ENCODE assay signal across 20 cellular contexts in genomic region chr4:98672583-98673281, GRCh38. TPM values are rescaled to one million over a fixed set of nuclear protein-coding genes. Genes with fewer than 3 reads are reported as not detected.
DNase-seq lines count a peak whose midpoint lies in the region; ATAC-seq, FAIRE-seq and TF ChIP-seq lines count a peak whose summit lies in the region.
"Had no signal": no experiment of that assay in that cellular context is flagged by ENCODE, and none has a peak within 500 bp of the region (broad histone marks: within the 10 kb centered on the region; RNA-seq: fewer than 3 reads in every experiment).

No MANE protein-coding gene starts in this region.

- H3K36me3 ChIP-seq in H7 (replicated peaks; ENCODE audit: control insufficient read depth, insufficient read depth, low read length) (no peaks in the 10 kb centered on the region), SK-N-SH (replicated peaks in 1 of 2; ENCODE audit: control insufficient read depth in 1 of 2, insufficient read depth in 2 of 2, low read length in 1 of 2) (no peaks in the 10 kb centered on the region), mesendoderm (ENCODE audit: control insufficient read depth, insufficient read depth, low read length) (no peaks in the 10 kb centered on the region), WERI-Rb-1 (no peaks in the 10 kb centered on the region)
- H3K36me3 ChIP-seq: left ventricle myocardium inferior, upper lobe of left lung had no signal

- TF ChIP-seq RAD21 in SK-N-SH (IDR thresholded peaks at IDR 0.05; ENCODE audit: low read length), result peak; percentile 58

- no peak overlapping the region; the same call in 1 of the 2 replicates for H2AFZ ChIP-seq in SK-N-SH (ENCODE audit: low read depth)

- H3K79me2 ChIP-seq in SK-N-SH (ENCODE audit: insufficient read depth), result no peaks in the 10 kb centered on the region
- H3K79me2 ChIP-seq in mesendoderm (ENCODE audit: control insufficient read depth, insufficient read depth, low read length), result no peaks in the 10 kb centered on the region

- peaks cover 0 to 16% of the 10 kb centered on the region in 2 experiments; a peak in 2 of 4 replicates for H3K4me1 ChIP-seq in SK-N-SH (ENCODE audit: control insufficient read depth in 1 of 2, insufficient read depth in 2 of 2, low read depth in 1 of 2, low read length in 1 of 2)
- H3K4me1 ChIP-seq in mesendoderm (ENCODE audit: control insufficient read depth, low read depth, low read length), result peaks cover 7% of the 10 kb centered on the region
- H3K4me1 ChIP-seq: left ventricle myocardium inferior, upper lobe of left lung had no signal

- no peak overlapping the region for H3K4ac ChIP-seq in mesendoderm (ENCODE audit: low read depth, low read length)

- no peak overlapping the region for H3K18ac ChIP-seq in mesendoderm (ENCODE audit: low read length)

- peak; percentile 26 for TF ChIP-seq CTCF in SK-N-SH (IDR thresholded peaks at IDR 0.05)
- no peak for TF ChIP-seq CTCF in WERI-Rb-1 (IDR thresholded peaks at IDR 0.05; ENCODE audit: low read depth, low read length)

- no peak overlapping the region for H3K4me3 Mint-ChIP-seq in activated T-helper 17 cell treated with anti-CD3 and anti-CD28 coated beads, Interleukin-2, amount 50 U/mL, for 72 hours
- H3K4me3 Mint-ChIP-seq: activated CD4-positive, alpha-beta T cell treated with anti-CD3 and anti-CD28 coated beads, Interleukin-2, amount 10 ng/mL, durations not matched to agents 7 days and 5 days had no signal

- peak in 1 of 2 experiments; percentile 83; a peak in 2 of 4 replicates for TF ChIP-seq EP300 in SK-N-SH (IDR thresholded peaks at IDR 0.05; ENCODE audit: borderline replicate concordance in 1 of 2, low read depth in 1 of 2, low read length in 1 of 2)

- no peaks in the 10 kb centered on the region for H3K4me1 Mint-ChIP-seq in activated T-helper 17 cell treated with anti-CD3 and anti-CD28 coated beads, Interleukin-2, amount 50 U/mL, for 72 hours

- no peaks in the 10 kb centered on the region for H3K79me1 ChIP-seq in mesendoderm (ENCODE audit: low read length)

- H3K4me2 ChIP-seq in SK-N-SH (peak overlapping the region; percentile 39; the same call in 1 of the 2 replicates), mesendoderm (ENCODE audit: low read length) (no peak overlapping the region)

- H2BK5ac ChIP-seq in mesendoderm (ENCODE audit: low read length), result peak overlapping the region; percentile 26

- H3F3A ChIP-seq in SK-N-SH (replicated peaks; ENCODE audit: insufficient read depth), result no peaks in the 10 kb centered on the region

- no peak overlapping the region for H4K8ac ChIP-seq in mesendoderm (ENCODE audit: low read depth, low read length)

- no peaks in the 10 kb centered on the region for H3K9me2 ChIP-seq in SK-N-SH

- no peak overlapping the region for H2BK120ac ChIP-seq in mesendoderm (ENCODE audit: low read depth, low read length)

- WGBS in SK-N-SH (ENCODE audit: low lambda C conversion rate), result 21% methylated on average over 5 of the region's 5 CpGs
- WGBS in mesendoderm (ENCODE audit: extremely low coverage, insufficient coverage, low lambda C conversion rate), result no CpG with 5 or more reads among the region's 5 CpGs

- CTCF ChIA-PET in SK-N-SH (lab: Yijun Ruan, JAX), result interaction anchor here (0.7 to 4.8 kb wide), 5 partner anchors 11 to 1761 kb away, joined by 3 to 22 read pairs (median 6); partner anchors contain the start of gene TSPAN5

- H3K36me3 Mint-ChIP-seq in activated T-helper 17 cell treated with anti-CD3 and anti-CD28 coated beads, Interleukin-2, amount 50 U/mL, for 72 hours (ENCODE audit: low read depth), result no peaks in the 10 kb centered on the region

- ATAC-seq in GM18498 (IDR thresholded peaks at IDR 0.05; ENCODE audit: unreplicated experiment), result peak; percentile 37
- no peak for ATAC-seq in activated T-helper 17 cell treated with anti-CD3 and anti-CD28 coated beads, Interleukin-2, amount 50 U/mL, for 72 hours (replicated peaks)

- no peak overlapping the region for H3K56ac ChIP-seq in mesendoderm (ENCODE audit: low read length)

- H3K9ac ChIP-seq in SK-N-SH (no peak overlapping the region), mesendoderm (ENCODE audit: low read length) (no peak overlapping the region)

- H3K9me3 Mint-ChIP-seq in activated T-helper 17 cell treated with anti-CD3 and anti-CD28 coated beads, Interleukin-2, amount 50 U/mL, for 72 hours, result no peaks in the 10 kb centered on the region

- H4K20me1 ChIP-seq in SK-N-SH (ENCODE audit: insufficient read depth), result no peaks in the 10 kb centered on the region

- no peak overlapping the region for H2BK15ac ChIP-seq in mesendoderm (replicated peaks; ENCODE audit: low read depth)

- H3K4me3 ChIP-seq in H7 (ENCODE audit: insufficient read depth, low read depth, low read length), result no peak overlapping the region
- no peak overlapping the region; a peak in 1 of 4 replicates for H3K4me3 ChIP-seq in SK-N-SH (ENCODE audit: low read depth in 2 of 2, low read length in 1 of 2)
- H3K4me3 ChIP-seq in mesendoderm (ENCODE audit: low read length), result no peak overlapping the region
- H3K4me3 ChIP-seq in WERI-Rb-1 (ENCODE audit: low read depth, low read length), result no peak overlapping the region
- H3K4me3 ChIP-seq: left ventricle myocardium inferior, upper lobe of left lung had no signal

- H3K9me3 ChIP-seq in SK-N-SH (no peaks in the 10 kb centered on the region), WERI-Rb-1 (ENCODE audit: severe bottlenecking) (no peaks in the 10 kb centered on the region)
- H3K9me3 ChIP-seq: left ventricle myocardium inferior, upper lobe of left lung had no signal

- H3K27me3 Mint-ChIP-seq in activated T-helper 17 cell treated with anti-CD3 and anti-CD28 coated beads, Interleukin-2, amount 50 U/mL, for 72 hours, result no peaks in the 10 kb centered on the region

- DNase-seq in H7 (peak; percentile 8), SK-N-SH (peak; percentile 74), mesendoderm (peak; percentile 72), superior temporal gyrus (ENCODE audit: extremely low spot score) (no peak), RCC 7860 (ENCODE audit: low spot score) (no peak), WERI-Rb-1 (no peak)
- DNase-seq: activated CD4-positive, alpha-beta T cell treated with anti-CD3 and anti-CD28 coated beads, Interleukin-2, amount 10 ng/mL, durations not matched to agents 7 days and 5 days; amygdala; DND-41; foreskin fibroblast; left ventricle myocardium inferior; NCI-H1048; posterior cingulate gyrus; SHP77; small intestine; T-helper 9 cell; upper lobe of left lung had no signal

- no peak overlapping the region for H3K23ac ChIP-seq in mesendoderm (ENCODE audit: low read length)

- FAIRE-seq in RCC 7860 (lab: Jason Lieb, UNC), result no peak
- FAIRE-seq: small intestine had no signal

- H3K27me3 ChIP-seq in H7 (ENCODE audit: control insufficient read depth, insufficient read depth, low read length) (no peaks in the 10 kb centered on the region), SK-N-SH (ENCODE audit: insufficient read depth) (no peaks in the 10 kb centered on the region), mesendoderm (ENCODE audit: insufficient read depth, low read length, poor library complexity) (no peaks in the 10 kb centered on the region), WERI-Rb-1 (ENCODE audit: insufficient read depth, low read depth, severe bottlenecking) (no peaks in the 10 kb centered on the region)
- H3K27me3 ChIP-seq: upper lobe of left lung had no signal

- no peak overlapping the region for H4K5ac ChIP-seq in mesendoderm (ENCODE audit: low read length)

- H2AK5ac ChIP-seq in mesendoderm (ENCODE audit: low read length), result no peak overlapping the region

- H3K27ac ChIP-seq in SK-N-SH (ENCODE audit: low read depth in 2 of 2, low read length in 1 of 2) (peak overlapping the region in 1 of 2 experiments; percentile 1; a peak in 1 of 4 replicates), mesendoderm (ENCODE audit: low read depth, low read length) (peak overlapping the region; percentile 27), WERI-Rb-1 (no peak overlapping the region)
- H3K27ac ChIP-seq: C4-2B, left ventricle myocardium inferior, upper lobe of left lung had no signal

- POLR2A ChIA-PET in SK-N-SH (lab: Yijun Ruan, JAX), result no interaction called here

- H3K27ac Mint-ChIP-seq in activated T-helper 17 cell treated with anti-CD3 and anti-CD28 coated beads, Interleukin-2, amount 50 U/mL, for 72 hours, result no peak overlapping the region
- H3K27ac Mint-ChIP-seq: activated CD4-positive, alpha-beta T cell treated with anti-CD3 and anti-CD28 coated beads, Interleukin-2, amount 10 ng/mL, durations not matched to agents 7 days and 5 days had no signal

TF ChIP-seq in SK-N-SH, 30 proteins besides CTCF, POLR2A, EP300 and RAD21 (continues in another document):
- TF ChIP-seq EZH2phosphoT487 (IDR thresholded peaks at IDR 0.05; ENCODE audit: borderline replicate concordance, low read depth), result no peak
- no peak for TF ChIP-seq POLR2AphosphoS5 (IDR thresholded peaks at IDR 0.05; ENCODE audit: low read depth, low read length)
- TF ChIP-seq TEAD4 (IDR thresholded peaks at IDR 0.05; ENCODE audit: borderline replicate concordance, insufficient read depth), result no peak
- TF ChIP-seq JUND (IDR thresholded peaks at IDR 0.05), result no peak; the same call in 1 of the 2 replicates
- no peak for TF ChIP-seq IRF3 (IDR thresholded peaks at IDR 0.05; ENCODE audit: low read depth, low read length)
- no peak for TF ChIP-seq YY1 (IDR thresholded peaks at IDR 0.05; ENCODE audit: low read depth)
- TF ChIP-seq MAX (IDR thresholded peaks at IDR 0.05; ENCODE audit: low read depth), result no peak
- TF ChIP-seq ELF1 (IDR thresholded peaks at IDR 0.05), result no peak

RNA-seq across cellular contexts. Expression of gene TSPAN5, which starts 14.3 kb away (rescaled TPM):
- total RNA-seq in H7 (2014; rRNA removed; shearing (Covaris generic)), result 4.3 and 6.6 TPM in 2 replicates
- 38.6 and 54.5 TPM in 2 replicates for polyA plus RNA-seq in SK-N-SH (2012; rRNA removed)
- 50.9 and 52.2 TPM in 2 replicates for polyA plus RNA-seq in SK-N-SH (2012; cell fraction: cytosol; rRNA removed)
- polyA plus RNA-seq in SK-N-SH (2012; cell fraction: nucleus; rRNA removed), result 31.5 and 41.2 TPM in 2 replicates
- 5.9 TPM for polyA plus RNA-seq in mesendoderm (2013, experiment 1 of 2)
- polyA plus RNA-seq in mesendoderm (2013, experiment 2 of 2), result 6.0 TPM
- total RNA-seq in activated T-helper 17 cell treated with anti-CD3 and anti-CD28 coated beads, Interleukin-2, amount 50 U/mL, for 72 hours, result 10 to 100 TPM; 17.8 to 19.0 TPM

Comparison
In these comparisons a context has a peak if more than half of its experiments do, and no peak if none do; other contexts are left out.
1. DNase-seq: peak in H7 (single experiment), SK-N-SH (single experiment) and mesendoderm (single experiment); none in superior temporal gyrus (single experiment), RCC 7860 (single experiment) and WERI-Rb-1 (single experiment).